11 cellular contexts compared by ENCODE assay signal in genomic region chr4:153036931-153037330, GRCh38.
"Had no signal": no experiment of that assay in that cellular context is flagged by ENCODE, and none has a peak within 500 bp of the region (broad histone marks: within the 10 kb centered on the region; RNA-seq: fewer than 3 reads in every experiment).

No MANE protein-coding gene starts in this region.

- H3K27me3 ChIP-seq: esophagus squamous epithelium, hepatocyte, right atrium auricular region, thyroid gland, uterus had no signal

- H3K9me3 ChIP-seq: esophagus squamous epithelium, lower lobe of right lung, thyroid gland, uterus had no signal

- H3K4me3 ChIP-seq: esophagus squamous epithelium, hepatocyte, lower lobe of right lung, right atrium auricular region, smooth muscle cell, thyroid gland, uterus had no signal

- H2AFZ ChIP-seq: hepatocyte had no signal

- H3K4me1 ChIP-seq: esophagus squamous epithelium, lower lobe of right lung, right atrium auricular region, thyroid gland, uterus had no signal

- H3K36me3 ChIP-seq: esophagus squamous epithelium, lower lobe of right lung, right atrium auricular region, thyroid gland, uterus had no signal

- DNase-seq: activated CD4-positive, alpha-beta T cell treated with anti-CD3 and anti-CD28 coated beads for 48 hours; activated CD8-positive, alpha-beta memory T cell treated with anti-CD3 and anti-CD28 coated beads, Interleukin-2, amount 50 U/mL, for 48 hours; activated CD8-positive, alpha-beta T cell treated with anti-CD3 and anti-CD28 coated beads, Interleukin-2, amount 10 ng/mL, durations not matched to agents 7 days and 5 days; esophagus squamous epithelium; lower lobe of right lung; naive B cell; thyroid gland; uterus had no signal

- H3K27ac ChIP-seq: esophagus squamous epithelium, hepatocyte, lower lobe of right lung, right atrium auricular region, thyroid gland, uterus had no signal

- H3K4me2 ChIP-seq: hepatocyte, smooth muscle cell had no signal

- H3K79me2 ChIP-seq: hepatocyte had no signal
